19 cellular contexts compared by ENCODE assay signal in the genomic region with DNA sequence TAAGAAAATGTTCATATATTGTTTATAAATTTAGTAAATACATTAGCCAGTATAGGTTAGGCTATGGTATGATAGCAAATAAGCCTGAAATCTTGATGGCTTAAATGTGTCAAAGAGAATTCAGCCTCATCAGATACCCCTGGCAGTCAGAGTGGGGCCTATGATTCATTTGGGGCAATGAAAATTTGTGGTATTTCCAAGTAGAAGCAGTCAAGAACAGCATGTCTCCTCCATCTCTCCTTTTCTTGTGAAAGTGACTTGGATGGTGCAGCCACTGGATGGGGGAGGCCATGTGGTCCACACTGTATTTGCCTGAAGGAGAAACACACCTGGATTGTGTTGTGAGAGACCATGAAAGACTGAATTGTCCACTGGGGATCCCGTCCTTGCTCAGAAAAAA.
DNase-seq lines count a peak whose midpoint lies in the region; ATAC-seq lines count a peak whose summit lies in the region.
"Had no signal": no experiment of that assay in that cellular context is flagged by ENCODE, and none has a peak within 500 bp of the region (broad histone marks: within the 10 kb centered on the region; RNA-seq: fewer than 3 reads in every experiment).

No MANE protein-coding gene starts in this region.

- no peak for DNase-seq in activated CD4-positive, CD25-positive, alpha-beta regulatory T cell (lab: John Stamatoyannopoulos, UW)
- DNase-seq in EL (peak; percentile 15), amniotic epithelial cell (ENCODE audit: low read depth) (peak; percentile 56), renal cortical epithelial cell (ENCODE audit: low read depth) (peak; percentile 24), dermis blood vessel endothelial cell (no peak)
- DNase-seq in stimulated activated CD4-positive, alpha-beta T cell treated with anti-CD3 and anti-CD28 coated beads, Interleukin-4, amount 100 ng/mL, for 4 hours = no peak
- DNase-seq: COR-L47, DMS 273 treated with DMSO at 0.1 percent for 48 hours, GF-D8, MV-4-11, NCI-H187, NCI-H2107, NCI-H510A, NCI-H748 treated with DMSO at 0.1 percent for 48 hours, PC-9 had no signal

- peak; percentile 33 to 44 for ATAC-seq in activated CD4-positive, CD25-positive, alpha-beta regulatory T cell treated with anti-CD3 and anti-CD28 coated beads, Interleukin-2, amount 50 U/mL, for 24 hours
- ATAC-seq in HG03139 (IDR thresholded peaks at IDR 0.05; ENCODE audit: unreplicated experiment) = no peak
- ATAC-seq: GM12878, K562 had no signal

Comparison
In these comparisons a context has a peak if more than half of its experiments do, and no peak if none do; other contexts are left out.
1. DNase-seq: peak in EL (single experiment), amniotic epithelial cell (single experiment) and renal cortical epithelial cell (single experiment); none in activated CD4-positive, CD25-positive, alpha-beta regulatory T cell (0 of 4), dermis blood vessel endothelial cell (single experiment) and stimulated activated CD4-positive, alpha-beta T cell treated with anti-CD3 and anti-CD28 coated beads, Interleukin-4, amount 100 ng/mL, for 4 hours (0 of 2).